21 cellular contexts compared by ENCODE assay signal in genomic region chr20:24653306-24653705, GRCh38.
DNase-seq lines count a peak whose midpoint lies in the region; ATAC-seq and TF ChIP-seq lines count a peak whose summit lies in the region.
"Had no signal": no experiment of that assay in that cellular context is flagged by ENCODE, and none has a peak within 500 bp of the region (broad histone marks: within the 10 kb centered on the region; RNA-seq: fewer than 3 reads in every experiment).

No MANE protein-coding gene starts in this region.

- intact Hi-C loops in left ventricle myocardium inferior (cut with micrococcal nuclease), result no loop called here

- no peak for ATAC-seq in GM18519 (IDR thresholded peaks at IDR 0.05; ENCODE audit: low FRiP score, unreplicated experiment)
- ATAC-seq: foreskin keratinocyte, left lung, Panc1 had no signal

- DNase-seq in AG20443 (ENCODE audit: low spot score) (peak; percentile 58), HT1080 (ENCODE audit: low read depth) (peak; percentile 49), amniotic stem cell (lab: John Stamatoyannopoulos, UW) (peak; percentile 20), HK-2 (ENCODE audit: unreplicated experiment) (no peak), left ventricle myocardium inferior (no peak), NCI-H1417 (lab: John Stamatoyannopoulos, UW) (no peak)
- DNase-seq: activated CD4-positive, alpha-beta T cell treated with anti-CD3 and anti-CD28 coated beads, Interleukin-2, amount 50 U/mL, for 1 hour; activated T-cell treated with anti-CD3 and anti-CD28 coated beads for 4 hours; Caco-2; foreskin keratinocyte; GDM1; Karpas-422; NCI-H1436 treated with DMSO at 0.1 percent for 48 hours; NCI-H774; stimulated activated CD8-positive, alpha-beta memory T cell treated with anti-CD3 and anti-CD28 coated beads, Interleukin-4, amount 100 ng/mL, for 48 hours; substantia nigra had no signal

- H3K4me1 ChIP-seq in mesodermal cell (ENCODE audit: control insufficient read depth, insufficient read depth, low read length, poor library complexity, severe bottlenecking) (peaks cover 30% of the 10 kb centered on the region), left ventricle myocardium inferior (no peaks in the 10 kb centered on the region)
- H3K4me1 ChIP-seq: Caco-2, foreskin keratinocyte, left lung had no signal

- no peaks in the 10 kb centered on the region for H3K27me3 ChIP-seq in left ventricle myocardium inferior (ENCODE audit: low read depth)
- H3K27me3 ChIP-seq: foreskin keratinocyte, vagina had no signal

- H3K27ac ChIP-seq in mesodermal cell (ENCODE audit: low read depth, low read length, severe bottlenecking) (peak overlapping the region; percentile 51), left ventricle myocardium inferior (replicated peaks) (no peak overlapping the region)
- H3K27ac ChIP-seq: foreskin keratinocyte, left lung, vagina had no signal

- no peaks in the 10 kb centered on the region for H3K9me3 ChIP-seq in mesodermal cell (ENCODE audit: control insufficient read depth, low read length)
- H3K9me3 ChIP-seq in left ventricle myocardium inferior (replicated peaks), result no peaks in the 10 kb centered on the region
- H3K9me3 ChIP-seq: Caco-2, left lung, vagina had no signal

- no peaks in the 10 kb centered on the region for H3K36me3 ChIP-seq in mesodermal cell (ENCODE audit: control insufficient read depth, insufficient read depth, low read length)
- H3K36me3 ChIP-seq in left ventricle myocardium inferior, result no peaks in the 10 kb centered on the region
- H3K36me3 ChIP-seq: left lung, vagina had no signal

- WGBS in mesodermal cell (ENCODE audit: insufficient coverage in 2 of 2), 2 experiments, result 75 to 89% methylated on average over 4 to 5 of the region's 5 CpGs

- H3K4me3 ChIP-seq in mesodermal cell (ENCODE audit: extremely low read depth, insufficient read depth, low read length, poor library complexity, severe bottlenecking), result no peak overlapping the region
- H3K4me3 ChIP-seq in left ventricle myocardium inferior, result no peak overlapping the region
- H3K4me3 ChIP-seq: left lung, vagina had no signal

- TF ChIP-seq CTCF in left ventricle myocardium inferior (IDR thresholded peaks at IDR 0.05; ENCODE audit: borderline replicate concordance), result no peak

Comparison
In these comparisons a context has a peak if more than half of its experiments do, and no peak if none do; other contexts are left out.
1. DNase-seq: peak in AG20443 (single experiment), HT1080 (single experiment) and amniotic stem cell (single experiment); none in HK-2 (single experiment), left ventricle myocardium inferior (single experiment) and NCI-H1417 (0 of 3).